1 cellular context compared by ENCODE assay signal in the genomic region with DNA sequence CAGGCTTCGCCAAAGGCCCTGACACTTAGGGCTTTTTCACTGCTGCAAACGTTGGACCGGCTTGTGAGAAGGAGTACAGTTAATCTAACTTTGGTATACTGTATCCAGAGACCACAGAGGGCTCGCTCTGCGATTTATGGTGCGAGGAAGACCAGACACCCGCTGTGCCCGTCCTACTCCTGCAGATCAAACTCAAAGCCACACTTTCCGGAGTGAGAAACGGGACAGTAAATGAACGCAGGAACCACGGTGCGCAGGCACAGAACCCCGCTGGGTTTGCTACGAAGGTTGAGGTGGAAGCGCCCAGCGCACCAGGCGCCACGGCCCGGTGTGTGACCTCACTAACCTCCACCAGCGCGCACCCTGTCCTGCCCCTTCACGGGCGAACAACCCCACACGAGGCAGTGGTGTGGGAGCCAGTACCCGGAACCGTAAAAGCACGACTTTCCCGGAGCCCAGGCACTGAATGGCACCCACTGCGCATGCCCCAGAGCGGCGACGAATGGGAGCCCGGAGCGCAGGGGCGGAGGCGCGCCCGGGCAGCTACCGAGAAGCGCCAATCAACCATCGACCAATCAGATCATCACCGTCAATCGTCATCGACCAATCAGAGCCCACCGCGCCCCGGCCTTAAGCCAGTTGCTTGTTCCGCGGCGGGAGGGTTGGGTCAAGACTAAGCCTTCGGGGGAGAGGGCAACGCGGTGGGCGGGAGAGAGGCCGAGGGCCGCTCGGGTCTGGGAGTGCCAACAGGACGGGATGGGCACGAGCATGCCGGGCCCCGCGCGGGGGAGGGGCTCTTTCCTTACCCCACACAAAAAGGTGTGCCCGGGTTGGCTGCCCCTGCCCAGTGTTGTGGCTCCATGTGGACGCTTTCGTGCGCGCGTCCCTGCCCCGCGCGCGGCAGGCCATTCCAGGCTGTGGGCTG.
A peak's percentile ranks its signal among the peaks of the same experiment; 100 is the strongest.
TF ChIP-seq lines count a peak whose summit lies in the region.

No MANE protein-coding gene starts in this region.

TF ChIP-seq in K562, 482 proteins besides CTCF, POLR2A, EP300 and RAD21 (continued from another document and continues in another):
- TF ChIP-seq, protein P1, sequence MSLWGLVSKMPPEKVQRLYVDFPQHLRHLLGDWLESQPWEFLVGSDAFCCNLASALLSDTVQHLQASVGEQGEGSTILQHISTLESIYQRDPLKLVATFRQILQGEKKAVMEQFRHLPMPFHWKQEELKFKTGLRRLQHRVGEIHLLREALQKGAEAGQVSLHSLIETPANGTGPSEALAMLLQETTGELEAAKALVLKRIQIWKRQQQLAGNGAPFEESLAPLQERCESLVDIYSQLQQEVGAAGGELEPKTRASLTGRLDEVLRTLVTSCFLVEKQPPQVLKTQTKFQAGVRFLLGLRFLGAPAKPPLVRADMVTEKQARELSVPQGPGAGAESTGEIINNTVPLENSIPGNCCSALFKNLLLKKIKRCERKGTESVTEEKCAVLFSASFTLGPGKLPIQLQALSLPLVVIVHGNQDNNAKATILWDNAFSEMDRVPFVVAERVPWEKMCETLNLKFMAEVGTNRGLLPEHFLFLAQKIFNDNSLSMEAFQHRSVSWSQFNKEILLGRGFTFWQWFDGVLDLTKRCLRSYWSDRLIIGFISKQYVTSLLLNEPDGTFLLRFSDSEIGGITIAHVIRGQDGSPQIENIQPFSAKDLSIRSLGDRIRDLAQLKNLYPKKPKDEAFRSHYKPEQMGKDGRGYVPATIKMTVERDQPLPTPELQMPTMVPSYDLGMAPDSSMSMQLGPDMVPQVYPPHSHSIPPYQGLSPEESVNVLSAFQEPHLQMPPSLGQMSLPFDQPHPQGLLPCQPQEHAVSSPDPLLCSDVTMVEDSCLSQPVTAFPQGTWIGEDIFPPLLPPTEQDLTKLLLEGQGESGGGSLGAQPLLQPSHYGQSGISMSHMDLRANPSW (CRISPR knock-in tag; IDR thresholded peaks at IDR 0.05) = no peak
- TF ChIP-seq MED1 (CRISPR knock-in tag; IDR thresholded peaks at IDR 0.05; ENCODE audit: borderline replicate concordance) (no peak), FOXA1 (IDR thresholded peaks at IDR 0.05; ENCODE audit: borderline replicate concordance) (no peak), ZNF778 (CRISPR knock-in tag; IDR thresholded peaks at IDR 0.05) (no peak), NFE2 (IDR thresholded peaks at IDR 0.05; ENCODE audit: low read depth) (no peak), SUPT5H (IDR thresholded peaks at IDR 0.05) (peak; percentile 78), NELFE (IDR thresholded peaks at IDR 0.05; ENCODE audit: insufficient read depth, insufficient read length) (no peak), CBX5 (IDR thresholded peaks at IDR 0.05; ENCODE audit: borderline replicate concordance, low read depth) (no peak), COPS2 (conservative IDR thresholded peaks at IDR 0.05) (no peak), ZSCAN29 (IDR thresholded peaks at IDR 0.05) (no peak), PHF20 (IDR thresholded peaks at IDR 0.05; ENCODE audit: partially characterized antibody) (no peak), MEIS2 (IDR thresholded peaks at IDR 0.05; ENCODE audit: partially characterized antibody) (peak; percentile 87), ZNF696 (CRISPR knock-in tag; conservative IDR thresholded peaks at IDR 0.05) (no peak), RB1 (IDR thresholded peaks at IDR 0.05; ENCODE audit: low read depth) (0 out of 2 replicates have a peak, but pooled peaks have one; percentile 7), MTA3 (IDR thresholded peaks at IDR 0.05; ENCODE audit: borderline replicate concordance) (no peak), KDM2B (CRISPR knock-in tag; IDR thresholded peaks at IDR 0.05) (no peak), ZNF354B (CRISPR knock-in tag; IDR thresholded peaks at IDR 0.05) (no peak), MXI1 (IDR thresholded peaks at IDR 0.05; ENCODE audit: low read depth, low read length) (no peak; the same call in 1 of the 2 replicates), SMARCA4 (IDR thresholded peaks at IDR 0.05) (no peak), RNF2 (IDR thresholded peaks at IDR 0.05) (no peak), FOSL1 (tag; conservative IDR thresholded peaks at IDR 0.05) (no peak), PHTF2 (CRISPR knock-in tag; IDR thresholded peaks at IDR 0.05) (no peak), CREM (IDR thresholded peaks at IDR 0.05; ENCODE audit: low read depth) (peak; percentile 24; the same call in 1 of the 2 replicates), TAF9B (IDR thresholded peaks at IDR 0.05; ENCODE audit: partially characterized antibody) (peak; percentile 68), BRD9 (IDR thresholded peaks at IDR 0.05; ENCODE audit: low read depth, partially characterized antibody) (no peak), ZNF408 (CRISPR knock-in tag; IDR thresholded peaks at IDR 0.05; ENCODE audit: low read depth) (no peak), RBM14 (IDR thresholded peaks at IDR 0.05; ENCODE audit: borderline replicate concordance, insufficient read depth, low read depth, low read length) (no peak), MCM3 (IDR thresholded peaks at IDR 0.05) (no peak), GTF2E2 (tag; IDR thresholded peaks at IDR 0.05) (no peak), DMBX1 (CRISPR knock-in tag; IDR thresholded peaks at IDR 0.05; ENCODE audit: borderline replicate concordance) (no peak), CAMTA2 (CRISPR knock-in tag; conservative IDR thresholded peaks at IDR 0.05) (no peak), BRF1 (IDR thresholded peaks at IDR 0.05; ENCODE audit: borderline replicate concordance, extremely low read depth, insufficient read length) (no peak), YY1 (IDR thresholded peaks at IDR 0.05; ENCODE audit: borderline replicate concordance in 1 of 3, control insufficient read depth in 1 of 3, extremely low read depth in 1 of 3, insufficient read depth in 3 of 3, insufficient read length in 1 of 3, insufficient replicate concordance in 2 of 3, low read depth in 1 of 3, low read length in 2 of 3) (peak in 1 of 3 experiments; percentile 35), SP1 (CRISPR knock-in tag; IDR thresholded peaks at IDR 0.05) (no peak), BMI1 (IDR thresholded peaks at IDR 0.05; ENCODE audit: low read length) (no peak), KAT8 (IDR thresholded peaks at IDR 0.05; ENCODE audit: low read depth) (no peak), FOXJ2 (tag; IDR thresholded peaks at IDR 0.05) (no peak)
- TF ChIP-seq, protein P2, sequence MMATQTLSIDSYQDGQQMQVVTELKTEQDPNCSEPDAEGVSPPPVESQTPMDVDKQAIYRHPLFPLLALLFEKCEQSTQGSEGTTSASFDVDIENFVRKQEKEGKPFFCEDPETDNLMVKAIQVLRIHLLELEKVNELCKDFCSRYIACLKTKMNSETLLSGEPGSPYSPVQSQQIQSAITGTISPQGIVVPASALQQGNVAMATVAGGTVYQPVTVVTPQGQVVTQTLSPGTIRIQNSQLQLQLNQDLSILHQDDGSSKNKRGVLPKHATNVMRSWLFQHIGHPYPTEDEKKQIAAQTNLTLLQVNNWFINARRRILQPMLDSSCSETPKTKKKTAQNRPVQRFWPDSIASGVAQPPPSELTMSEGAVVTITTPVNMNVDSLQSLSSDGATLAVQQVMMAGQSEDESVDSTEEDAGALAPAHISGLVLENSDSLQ (IDR thresholded peaks at IDR 0.05) = peak; percentile 98
- TF ChIP-seq, protein P3, sequence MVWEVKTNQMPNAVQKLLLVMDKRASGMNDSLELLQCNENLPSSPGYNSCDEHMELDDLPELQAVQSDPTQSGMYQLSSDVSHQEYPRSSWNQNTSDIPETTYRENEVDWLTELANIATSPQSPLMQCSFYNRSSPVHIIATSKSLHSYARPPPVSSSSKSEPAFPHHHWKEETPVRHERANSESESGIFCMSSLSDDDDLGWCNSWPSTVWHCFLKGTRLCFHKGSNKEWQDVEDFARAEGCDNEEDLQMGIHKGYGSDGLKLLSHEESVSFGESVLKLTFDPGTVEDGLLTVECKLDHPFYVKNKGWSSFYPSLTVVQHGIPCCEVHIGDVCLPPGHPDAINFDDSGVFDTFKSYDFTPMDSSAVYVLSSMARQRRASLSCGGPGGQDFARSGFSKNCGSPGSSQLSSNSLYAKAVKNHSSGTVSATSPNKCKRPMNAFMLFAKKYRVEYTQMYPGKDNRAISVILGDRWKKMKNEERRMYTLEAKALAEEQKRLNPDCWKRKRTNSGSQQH (CRISPR knock-in tag; IDR thresholded peaks at IDR 0.05) = no peak
- TF ChIP-seq, protein P4, sequence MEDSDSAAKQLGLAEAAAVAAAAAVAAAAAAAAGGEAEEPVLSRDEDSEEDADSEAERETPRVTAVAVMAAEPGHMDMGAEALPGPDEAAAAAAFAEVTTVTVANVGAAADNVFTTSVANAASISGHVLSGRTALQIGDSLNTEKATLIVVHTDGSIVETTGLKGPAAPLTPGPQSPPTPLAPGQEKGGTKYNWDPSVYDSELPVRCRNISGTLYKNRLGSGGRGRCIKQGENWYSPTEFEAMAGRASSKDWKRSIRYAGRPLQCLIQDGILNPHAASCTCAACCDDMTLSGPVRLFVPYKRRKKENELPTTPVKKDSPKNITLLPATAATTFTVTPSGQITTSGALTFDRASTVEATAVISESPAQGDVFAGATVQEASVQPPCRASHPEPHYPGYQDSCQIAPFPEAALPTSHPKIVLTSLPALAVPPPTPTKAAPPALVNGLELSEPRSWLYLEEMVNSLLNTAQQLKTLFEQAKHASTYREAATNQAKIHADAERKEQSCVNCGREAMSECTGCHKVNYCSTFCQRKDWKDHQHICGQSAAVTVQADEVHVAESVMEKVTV (CRISPR knock-in tag; IDR thresholded peaks at IDR 0.05) = no peak
- TF ChIP-seq, protein P5, sequence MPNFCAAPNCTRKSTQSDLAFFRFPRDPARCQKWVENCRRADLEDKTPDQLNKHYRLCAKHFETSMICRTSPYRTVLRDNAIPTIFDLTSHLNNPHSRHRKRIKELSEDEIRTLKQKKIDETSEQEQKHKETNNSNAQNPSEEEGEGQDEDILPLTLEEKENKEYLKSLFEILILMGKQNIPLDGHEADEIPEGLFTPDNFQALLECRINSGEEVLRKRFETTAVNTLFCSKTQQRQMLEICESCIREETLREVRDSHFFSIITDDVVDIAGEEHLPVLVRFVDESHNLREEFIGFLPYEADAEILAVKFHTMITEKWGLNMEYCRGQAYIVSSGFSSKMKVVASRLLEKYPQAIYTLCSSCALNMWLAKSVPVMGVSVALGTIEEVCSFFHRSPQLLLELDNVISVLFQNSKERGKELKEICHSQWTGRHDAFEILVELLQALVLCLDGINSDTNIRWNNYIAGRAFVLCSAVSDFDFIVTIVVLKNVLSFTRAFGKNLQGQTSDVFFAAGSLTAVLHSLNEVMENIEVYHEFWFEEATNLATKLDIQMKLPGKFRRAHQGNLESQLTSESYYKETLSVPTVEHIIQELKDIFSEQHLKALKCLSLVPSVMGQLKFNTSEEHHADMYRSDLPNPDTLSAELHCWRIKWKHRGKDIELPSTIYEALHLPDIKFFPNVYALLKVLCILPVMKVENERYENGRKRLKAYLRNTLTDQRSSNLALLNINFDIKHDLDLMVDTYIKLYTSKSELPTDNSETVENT (CRISPR knock-in tag; IDR thresholded peaks at IDR 0.05) = no peak
- TF ChIP-seq, protein P6, sequence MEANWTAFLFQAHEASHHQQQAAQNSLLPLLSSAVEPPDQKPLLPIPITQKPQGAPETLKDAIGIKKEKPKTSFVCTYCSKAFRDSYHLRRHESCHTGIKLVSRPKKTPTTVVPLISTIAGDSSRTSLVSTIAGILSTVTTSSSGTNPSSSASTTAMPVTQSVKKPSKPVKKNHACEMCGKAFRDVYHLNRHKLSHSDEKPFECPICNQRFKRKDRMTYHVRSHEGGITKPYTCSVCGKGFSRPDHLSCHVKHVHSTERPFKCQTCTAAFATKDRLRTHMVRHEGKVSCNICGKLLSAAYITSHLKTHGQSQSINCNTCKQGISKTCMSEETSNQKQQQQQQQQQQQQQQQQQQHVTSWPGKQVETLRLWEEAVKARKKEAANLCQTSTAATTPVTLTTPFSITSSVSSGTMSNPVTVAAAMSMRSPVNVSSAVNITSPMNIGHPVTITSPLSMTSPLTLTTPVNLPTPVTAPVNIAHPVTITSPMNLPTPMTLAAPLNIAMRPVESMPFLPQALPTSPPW (CRISPR knock-in tag; IDR thresholded peaks at IDR 0.05) = peak; percentile 62
- TF ChIP-seq, protein P7, sequence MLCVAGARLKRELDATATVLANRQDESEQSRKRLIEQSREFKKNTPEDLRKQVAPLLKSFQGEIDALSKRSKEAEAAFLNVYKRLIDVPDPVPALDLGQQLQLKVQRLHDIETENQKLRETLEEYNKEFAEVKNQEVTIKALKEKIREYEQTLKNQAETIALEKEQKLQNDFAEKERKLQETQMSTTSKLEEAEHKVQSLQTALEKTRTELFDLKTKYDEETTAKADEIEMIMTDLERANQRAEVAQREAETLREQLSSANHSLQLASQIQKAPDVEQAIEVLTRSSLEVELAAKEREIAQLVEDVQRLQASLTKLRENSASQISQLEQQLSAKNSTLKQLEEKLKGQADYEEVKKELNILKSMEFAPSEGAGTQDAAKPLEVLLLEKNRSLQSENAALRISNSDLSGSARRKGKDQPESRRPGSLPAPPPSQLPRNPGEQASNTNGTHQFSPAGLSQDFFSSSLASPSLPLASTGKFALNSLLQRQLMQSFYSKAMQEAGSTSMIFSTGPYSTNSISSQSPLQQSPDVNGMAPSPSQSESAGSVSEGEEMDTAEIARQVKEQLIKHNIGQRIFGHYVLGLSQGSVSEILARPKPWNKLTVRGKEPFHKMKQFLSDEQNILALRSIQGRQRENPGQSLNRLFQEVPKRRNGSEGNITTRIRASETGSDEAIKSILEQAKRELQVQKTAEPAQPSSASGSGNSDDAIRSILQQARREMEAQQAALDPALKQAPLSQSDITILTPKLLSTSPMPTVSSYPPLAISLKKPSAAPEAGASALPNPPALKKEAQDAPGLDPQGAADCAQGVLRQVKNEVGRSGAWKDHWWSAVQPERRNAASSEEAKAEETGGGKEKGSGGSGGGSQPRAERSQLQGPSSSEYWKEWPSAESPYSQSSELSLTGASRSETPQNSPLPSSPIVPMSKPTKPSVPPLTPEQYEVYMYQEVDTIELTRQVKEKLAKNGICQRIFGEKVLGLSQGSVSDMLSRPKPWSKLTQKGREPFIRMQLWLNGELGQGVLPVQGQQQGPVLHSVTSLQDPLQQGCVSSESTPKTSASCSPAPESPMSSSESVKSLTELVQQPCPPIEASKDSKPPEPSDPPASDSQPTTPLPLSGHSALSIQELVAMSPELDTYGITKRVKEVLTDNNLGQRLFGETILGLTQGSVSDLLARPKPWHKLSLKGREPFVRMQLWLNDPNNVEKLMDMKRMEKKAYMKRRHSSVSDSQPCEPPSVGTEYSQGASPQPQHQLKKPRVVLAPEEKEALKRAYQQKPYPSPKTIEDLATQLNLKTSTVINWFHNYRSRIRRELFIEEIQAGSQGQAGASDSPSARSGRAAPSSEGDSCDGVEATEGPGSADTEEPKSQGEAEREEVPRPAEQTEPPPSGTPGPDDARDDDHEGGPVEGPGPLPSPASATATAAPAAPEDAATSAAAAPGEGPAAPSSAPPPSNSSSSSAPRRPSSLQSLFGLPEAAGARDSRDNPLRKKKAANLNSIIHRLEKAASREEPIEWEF (CRISPR knock-in tag; IDR thresholded peaks at IDR 0.05) = no peak
- TF ChIP-seq, protein P8, sequence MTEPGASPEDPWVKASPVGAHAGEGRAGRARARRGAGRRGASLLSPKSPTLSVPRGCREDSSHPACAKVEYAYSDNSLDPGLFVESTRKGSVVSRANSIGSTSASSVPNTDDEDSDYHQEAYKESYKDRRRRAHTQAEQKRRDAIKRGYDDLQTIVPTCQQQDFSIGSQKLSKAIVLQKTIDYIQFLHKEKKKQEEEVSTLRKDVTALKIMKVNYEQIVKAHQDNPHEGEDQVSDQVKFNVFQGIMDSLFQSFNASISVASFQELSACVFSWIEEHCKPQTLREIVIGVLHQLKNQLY (CRISPR knock-in tag; conservative IDR thresholded peaks at IDR 0.05) = no peak
- TF ChIP-seq, protein P9, sequence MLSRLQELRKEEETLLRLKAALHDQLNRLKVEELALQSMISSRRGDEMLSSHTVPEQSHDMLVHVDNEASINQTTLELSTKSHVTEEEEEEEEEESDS (CRISPR knock-in tag; IDR thresholded peaks at IDR 0.05) = no peak
- TF ChIP-seq, protein P10, sequence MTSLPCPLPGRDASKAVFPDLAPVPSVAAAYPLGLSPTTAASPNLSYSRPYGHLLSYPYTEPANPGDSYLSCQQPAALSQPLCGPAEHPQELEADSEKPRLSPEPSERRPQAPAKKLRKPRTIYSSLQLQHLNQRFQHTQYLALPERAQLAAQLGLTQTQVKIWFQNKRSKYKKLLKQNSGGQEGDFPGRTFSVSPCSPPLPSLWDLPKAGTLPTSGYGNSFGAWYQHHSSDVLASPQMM (CRISPR knock-in tag; IDR thresholded peaks at IDR 0.05) = no peak
